In the genomic region with DNA sequence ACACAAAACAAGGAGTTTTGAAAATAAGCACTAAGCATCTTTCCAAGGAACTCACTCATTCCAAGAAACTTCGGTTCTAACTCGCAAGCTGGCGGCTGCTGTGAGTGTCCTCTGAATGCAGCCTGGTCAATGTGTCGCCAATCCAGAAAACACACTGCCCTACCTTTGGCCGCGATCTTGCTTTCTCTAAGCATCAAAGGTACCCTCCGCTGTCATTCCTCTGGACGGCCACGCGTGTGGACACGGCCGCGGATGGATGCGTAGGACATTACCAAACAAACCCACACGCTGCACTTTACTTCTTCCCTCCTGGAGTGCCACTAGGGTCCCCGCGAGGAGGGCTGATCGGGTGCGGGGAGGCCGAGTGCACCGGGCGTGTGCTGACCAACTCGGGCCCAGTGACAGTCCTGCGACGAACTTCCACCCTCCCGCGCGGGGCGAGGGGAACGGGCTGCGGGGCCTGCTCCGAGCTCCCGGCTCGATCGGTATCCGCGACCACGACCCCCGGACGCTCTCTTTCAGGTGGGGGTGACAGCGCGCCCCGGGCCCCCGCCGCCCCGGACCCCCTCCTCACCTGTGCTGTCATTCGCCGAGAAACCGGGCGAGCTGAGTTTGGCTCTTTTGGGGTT, we compare ENCODE assay signal across 8 cellular contexts. TPM values are rescaled to one million over a fixed set of nuclear protein-coding genes. Genes with fewer than 3 reads are reported as not detected.
DNase-seq lines count a peak whose midpoint lies in the region; ATAC-seq and TF ChIP-seq lines count a peak whose summit lies in the region.

No MANE protein-coding gene starts in this region.

- intact Hi-C loops in dorsolateral prefrontal cortex (cut with DNase I): loop anchor here in 1 of 2 donors (5.0 kb wide), 2 partner anchors 107 to 162 kb away; a partner anchor contains a TSS
- intact Hi-C loops in tibial artery (cut with DNase I; ENCODE audit: low total_unique reads): loop anchor here (2.0 to 5.0 kb wide), 3 partner anchors 161 to 347 kb away; no protein-coding TSS in a partner anchor

- peak overlapping the region; percentile 57 for H3K4me2 ChIP-seq in mesendoderm (ENCODE audit: low read length)

- no peak overlapping the region for H2BK5ac ChIP-seq in mesendoderm (ENCODE audit: low read length)

- peaks cover 13% of the 10 kb centered on the region for H3K79me1 ChIP-seq in mesendoderm (ENCODE audit: low read length)

- DNase-seq in CD1c-positive myeloid dendritic cell (ENCODE audit: extremely low spot score) (peak; percentile 49), SK-N-MC (ENCODE audit: low read depth, low spot score) (no peak), dorsolateral prefrontal cortex (peak in 3 of 10 donors; percentile 40 to 71 (median 58)), mesendoderm (no peak), tibial artery (peak in 1 of 2 donors; percentile 71), NCI-H774 (lab: John Stamatoyannopoulos, UW) (no peak)

- H3K79me2 ChIP-seq in mesendoderm (ENCODE audit: control insufficient read depth, insufficient read depth, low read length): peaks cover 51% of the 10 kb centered on the region

- H2BK120ac ChIP-seq in mesendoderm (ENCODE audit: low read depth, low read length): peak overlapping the region; percentile 28

- ATAC-seq in GM21786 (IDR thresholded peaks at IDR 0.05; ENCODE audit: unreplicated experiment): peak; percentile 24
- no peak for ATAC-seq in HG02870 (IDR thresholded peaks at IDR 0.05; ENCODE audit: unreplicated experiment)

- TF ChIP-seq CTCF in dorsolateral prefrontal cortex (IDR thresholded peaks at IDR 0.05 in 54 of 56, conservative IDR thresholded peaks at IDR 0.05 in 2 of 56; ENCODE audit: low read depth in 1 of 56, partially characterized antibody in 56 of 56) (peak in 2 of 56 donors; percentile 4 to 31), tibial artery (IDR thresholded peaks at IDR 0.05) (no peak)

- H3K4me3 ChIP-seq in SK-N-MC (peak overlapping the region; percentile 80), dorsolateral prefrontal cortex (peak overlapping the region; percentile 44 to 94 (median 86)), mesendoderm (ENCODE audit: low read length) (peak overlapping the region; percentile 63), tibial artery (peak overlapping the region; percentile 97 to 99)

- H2BK15ac ChIP-seq in mesendoderm (replicated peaks; ENCODE audit: low read depth): no peak overlapping the region

- H3K4ac ChIP-seq in mesendoderm (ENCODE audit: low read depth, low read length): no peak overlapping the region

- H3K9ac ChIP-seq in SK-N-MC (ENCODE audit: insufficient read length) (peak overlapping the region; percentile 89), mesendoderm (ENCODE audit: low read length) (peak overlapping the region; percentile 80)

- H3K27ac ChIP-seq in SK-N-MC: no peak overlapping the region
- H3K27ac ChIP-seq in dorsolateral prefrontal cortex: peak overlapping the region in 36 of 59 donors; percentile 16 to 82 (median 66)
- H3K27ac ChIP-seq in mesendoderm (ENCODE audit: low read depth, low read length): no peak overlapping the region
- peak overlapping the region; percentile 79 to 93 for H3K27ac ChIP-seq in tibial artery

- H4K8ac ChIP-seq in mesendoderm (ENCODE audit: low read depth, low read length): no peak overlapping the region

- H3K27me3 ChIP-seq in dorsolateral prefrontal cortex: no peaks in the 10 kb centered on the region
- no peaks in the 10 kb centered on the region for H3K27me3 ChIP-seq in mesendoderm (ENCODE audit: insufficient read depth, low read length, poor library complexity)
- H3K27me3 ChIP-seq in tibial artery: no peaks in the 10 kb centered on the region

- WGBS in mesendoderm (ENCODE audit: extremely low coverage, insufficient coverage, low lambda C conversion rate): no CpG with 5 or more reads among the region's 50 CpGs

- peak overlapping the region; percentile 61 for H3K18ac ChIP-seq in mesendoderm (ENCODE audit: low read length)

- H2AK5ac ChIP-seq in mesendoderm (ENCODE audit: low read length): no peak overlapping the region

- H3K9me3 ChIP-seq in SK-N-MC (ENCODE audit: low read depth, low read length) (no peaks in the 10 kb centered on the region), tibial artery (no peaks in the 10 kb centered on the region)

- H3K36me3 ChIP-seq in SK-N-MC (ENCODE audit: insufficient read depth, low read length) (peaks cover 15% of the 10 kb centered on the region), mesendoderm (ENCODE audit: control insufficient read depth, insufficient read depth, low read length) (no peaks in the 10 kb centered on the region), tibial artery (no peaks in the 10 kb centered on the region)

- H3K23ac ChIP-seq in mesendoderm (ENCODE audit: low read length): no peak overlapping the region

- H3K4me1 ChIP-seq in mesendoderm (ENCODE audit: control insufficient read depth, low read depth, low read length) (peaks cover 12% of the 10 kb centered on the region), tibial artery (peaks cover 0 to 52% (median 42%) of the 10 kb centered on the region in 4 donors)

- no peak overlapping the region for H4K5ac ChIP-seq in mesendoderm (ENCODE audit: low read length)

- peak overlapping the region; percentile 77 for H3K56ac ChIP-seq in mesendoderm (ENCODE audit: low read length)

RNA-seq across cellular contexts. Expression of a gene that starts 1.1 kb away (rescaled TPM):
- total RNA-seq in dorsolateral prefrontal cortex: 100 to 1,000 TPM in 50 of 120 experiments, 10 to 100 TPM in 70; 67.1 to 131 (median 97.4) TPM
- polyA plus RNA-seq in mesendoderm (2013, experiment 1 of 2): 43.5 TPM
- polyA plus RNA-seq in mesendoderm (2013, experiment 2 of 2): 43.2 TPM

Comparison
In these comparisons a context has a peak if more than half of its experiments do, and no peak if none do; other contexts are left out.
1. H3K27ac ChIP-seq: peak in dorsolateral prefrontal cortex (36 of 59) and tibial artery (2 of 2); none in SK-N-MC (single experiment) and mesendoderm (single experiment).
2. Peak in every context shown above with its lines, with median percentiles within 50 percentile points of each other: H3K4me3 ChIP-seq.